In the genomic region with DNA sequence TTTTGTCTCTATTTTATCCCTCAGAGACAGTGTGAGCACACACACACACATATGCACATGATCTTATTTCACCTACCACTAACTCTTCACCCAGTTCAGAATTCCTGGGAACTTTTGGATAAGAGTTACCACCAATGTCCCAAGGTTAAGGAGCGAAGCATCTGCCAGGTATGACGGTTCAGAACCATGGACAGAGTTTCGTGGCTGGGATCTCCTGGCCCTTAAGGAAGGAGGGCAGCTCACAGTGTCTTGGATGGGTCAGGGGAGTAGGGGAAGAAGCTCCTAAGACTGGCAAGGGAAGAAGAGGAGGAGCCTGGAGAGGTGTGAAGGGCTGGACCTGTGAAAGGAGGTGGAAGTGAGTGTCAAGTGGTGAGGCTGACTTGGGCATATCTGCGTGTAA, we compare ENCODE assay signal across 16 cellular contexts. TPM values are rescaled to one million over a fixed set of nuclear protein-coding genes. Genes with fewer than 3 reads are reported as not detected.
DNase-seq lines count a peak whose midpoint lies in the region; ATAC-seq and TF ChIP-seq lines count a peak whose summit lies in the region.
"Had no signal": no experiment of that assay in that cellular context is flagged by ENCODE, and none has a peak within 500 bp of the region (broad histone marks: within the 10 kb centered on the region; RNA-seq: fewer than 3 reads in every experiment).

No MANE protein-coding gene starts in this region.

- H3K9ac ChIP-seq in HCT116 (ENCODE audit: low read length), result no peak overlapping the region
- H3K9ac ChIP-seq in endodermal cell (ENCODE audit: extremely low read depth, low read length, poor library complexity, severe bottlenecking), result no peak overlapping the region
- H3K9ac ChIP-seq in neural progenitor cell, result no peak overlapping the region

- no peak for ATAC-seq in HCT116
- ATAC-seq in GM19351 (IDR thresholded peaks at IDR 0.05; ENCODE audit: unreplicated experiment), result no peak
- ATAC-seq: activated CD8-positive, alpha-beta memory T cell treated with anti-CD3 and anti-CD28 coated beads, Interleukin-2, amount 10 ng/mL, durations not matched to agents 7 days and 5 days; CD8-positive, alpha-beta T cell; pancreas had no signal

- POLR2A ChIA-PET in HCT116 (lab: Charles Lee), result no interaction called here

- H3K4me2 ChIP-seq in HCT116 (ENCODE audit: low read length) (no peak overlapping the region), neural progenitor cell (no peak overlapping the region)

- H3K9me3 ChIP-seq in HCT116 (ENCODE audit: control insufficient read depth in 1 of 2, insufficient read depth in 1 of 2, low read depth in 1 of 2, low read length in 2 of 2), result no peaks in the 10 kb centered on the region
- no peaks in the 10 kb centered on the region for H3K9me3 ChIP-seq in endodermal cell (ENCODE audit: control insufficient read depth, low read length)
- no peaks in the 10 kb centered on the region for H3K9me3 ChIP-seq in neural progenitor cell (ENCODE audit: low read depth)
- H3K9me3 ChIP-seq: pancreas, thoracic aorta had no signal

- H3K36me3 Mint-ChIP-seq in endodermal cell (ENCODE audit: low read depth) (no peaks in the 10 kb centered on the region), neural progenitor cell (no peaks in the 10 kb centered on the region)
- H3K36me3 Mint-ChIP-seq: activated CD8-positive, alpha-beta memory T cell treated with anti-CD3 and anti-CD28 coated beads, Interleukin-2, amount 10 ng/mL, durations not matched to agents 7 days and 5 days; CD8-positive, alpha-beta T cell had no signal

- H3K79me2 ChIP-seq in HCT116 (ENCODE audit: insufficient read depth, low read length) (no peaks in the 10 kb centered on the region), neural progenitor cell (ENCODE audit: low read depth) (no peaks in the 10 kb centered on the region)

- H3K9me2 ChIP-seq in HCT116 (ENCODE audit: insufficient read depth), result no peaks in the 10 kb centered on the region

- peaks cover 70% of the 10 kb centered on the region for H3K27me3 ChIP-seq in HCT116 (ENCODE audit: insufficient read depth, low read length)
- peaks cover 57% of the 10 kb centered on the region for H3K27me3 ChIP-seq in endodermal cell (ENCODE audit: control insufficient read depth, insufficient read depth, low read length, poor library complexity, severe bottlenecking)
- peaks cover 59% of the 10 kb centered on the region for H3K27me3 ChIP-seq in neural progenitor cell
- H3K27me3 ChIP-seq: pancreas had no signal

- no peak for TF ChIP-seq CTCF in HCT116 (IDR thresholded peaks at IDR 0.05 in 2 of 3, conservative IDR thresholded peaks at IDR 0.05 in 1 of 3; ENCODE audit: borderline replicate concordance in 1 of 3, insufficient read depth in 1 of 3, low read depth in 2 of 3, low read length in 2 of 3)
- no peak for TF ChIP-seq CTCF in endodermal cell (conservative IDR thresholded peaks at IDR 0.05)
- TF ChIP-seq CTCF in neural progenitor cell (IDR thresholded peaks at IDR 0.05), result no peak

- H3K36me3 ChIP-seq in HCT116 (ENCODE audit: control insufficient read depth in 1 of 2, insufficient read depth in 2 of 2, low read length in 2 of 2) (no peaks in the 10 kb centered on the region), endodermal cell (ENCODE audit: control insufficient read depth, insufficient read depth, low read length) (no peaks in the 10 kb centered on the region), neural progenitor cell (no peaks in the 10 kb centered on the region)
- H3K36me3 ChIP-seq: pancreas, thoracic aorta had no signal

- no TSS peak for BruUV-seq in HCT116 (replicated peaks; lab: Mats Ljungman, UMichigan)

- no peak overlapping the region for H3K27ac Mint-ChIP-seq in endodermal cell
- no peak overlapping the region for H3K27ac Mint-ChIP-seq in neural progenitor cell
- H3K27ac Mint-ChIP-seq: activated CD8-positive, alpha-beta memory T cell treated with anti-CD3 and anti-CD28 coated beads, Interleukin-2, amount 10 ng/mL, durations not matched to agents 7 days and 5 days; CD8-positive, alpha-beta T cell had no signal

- CTCF ChIA-PET in HCT116 (lab: Charles Lee), result interaction anchor here (1.5 kb wide), 1 partner anchor 14 kb away, joined by 3 read pairs; no protein-coding TSS in a partner anchor

- DNase-seq in HCT116 (ENCODE audit: low read depth, low spot score), result no peak
- peak; percentile 14 for DNase-seq in RKO (ENCODE audit: low spot score)
- DNase-seq in endodermal cell, result peak; percentile 95
- peak; percentile 81 for DNase-seq in neural progenitor cell (ENCODE audit: low spot score)
- no peak for DNase-seq in activated CD4-positive, CD25-positive, alpha-beta regulatory T cell treated with anti-CD3 and anti-CD28 coated beads, Interleukin-2, amount 50 U/mL, for 72 hours
- DNase-seq in OCI-M2 (lab: John Stamatoyannopoulos, UW; ENCODE audit: unreplicated experiment), result no peak
- DNase-seq: activated CD8-positive, alpha-beta memory T cell treated with anti-CD3 and anti-CD28 coated beads, Interleukin-2, amount 10 ng/mL, durations not matched to agents 7 days and 5 days; activated naive CD4-positive, alpha-beta T cell treated with anti-CD3 and anti-CD28 coated beads, Interleukin-2, amount 50 U/mL, for 16 hours; CD8-positive, alpha-beta T cell; midbrain; pancreas; stimulated activated CD4-positive, alpha-beta T cell treated with anti-CD3 and anti-CD28 coated beads, Interleukin-12 subunit alpha, Interleukin-12 subunit beta, amount 100 ng/mL, for 4 hours; T1000 had no signal

- no peaks in the 10 kb centered on the region for H3K4me1 ChIP-seq in HCT116 (ENCODE audit: control insufficient read depth in 1 of 2, insufficient read depth in 2 of 2, low read length in 2 of 2)
- H3K4me1 ChIP-seq in endodermal cell (ENCODE audit: control insufficient read depth, insufficient read depth, low read length), result no peaks in the 10 kb centered on the region
- peaks cover 8% of the 10 kb centered on the region for H3K4me1 ChIP-seq in neural progenitor cell
- H3K4me1 ChIP-seq: pancreas had no signal

- H4K20me1 ChIP-seq in HCT116 (ENCODE audit: insufficient read depth) (no peaks in the 10 kb centered on the region), neural progenitor cell (ENCODE audit: low read depth) (peaks cover 13% of the 10 kb centered on the region)

- H3K4me3 Mint-ChIP-seq in endodermal cell, result no peak overlapping the region
- H3K4me3 Mint-ChIP-seq in neural progenitor cell, result no peak overlapping the region
- H3K4me3 Mint-ChIP-seq: activated CD8-positive, alpha-beta memory T cell treated with anti-CD3 and anti-CD28 coated beads, Interleukin-2, amount 10 ng/mL, durations not matched to agents 7 days and 5 days; CD8-positive, alpha-beta T cell had no signal

- peaks cover 5% of the 10 kb centered on the region for H3F3A ChIP-seq in neural progenitor cell (ENCODE audit: low read depth)

- RAD21 ChIA-PET in HCT116 (lab: Charles Lee; ENCODE audit: low non-redundant PET in 1 of 2, low total read pairs in 2 of 2, uncharacterized antibody in 2 of 2, unreplicated experiment in 2 of 2), result no interaction called here

- no peaks in the 10 kb centered on the region for H3K4me1 Mint-ChIP-seq in endodermal cell
- no peaks in the 10 kb centered on the region for H3K4me1 Mint-ChIP-seq in neural progenitor cell
- H3K4me1 Mint-ChIP-seq: activated CD8-positive, alpha-beta memory T cell treated with anti-CD3 and anti-CD28 coated beads, Interleukin-2, amount 10 ng/mL, durations not matched to agents 7 days and 5 days had no signal

- no peaks in the 10 kb centered on the region for H3K9me3 Mint-ChIP-seq in endodermal cell
- H3K9me3 Mint-ChIP-seq in neural progenitor cell, result no peaks in the 10 kb centered on the region
- H3K9me3 Mint-ChIP-seq: CD8-positive, alpha-beta T cell had no signal

- intact Hi-C loops in HCT116 (cut with micrococcal nuclease), result no loop called here

- no peak for TF ChIP-seq POLR2A in HCT116 (IDR thresholded peaks at IDR 0.05; ENCODE audit: borderline replicate concordance, extremely low read depth, insufficient read depth, insufficient read length)

- H3K4me3 ChIP-seq in HCT116 (replicated peaks in 1 of 2; ENCODE audit: low read depth in 1 of 2, low read length in 2 of 2) (no peak overlapping the region), endodermal cell (ENCODE audit: low read length) (no peak overlapping the region), neural progenitor cell (no peak overlapping the region)
- H3K4me3 ChIP-seq: pancreas, thoracic aorta had no signal

- H3K27me3 Mint-ChIP-seq in endodermal cell (ENCODE audit: insufficient read depth) (peaks cover 24% of the 10 kb centered on the region), neural progenitor cell (ENCODE audit: insufficient read depth, low read depth) (peaks cover 10% of the 10 kb centered on the region)

- 15 to 17% methylated on average over 4 of the region's 4 CpGs for WGBS in endodermal cell (ENCODE audit: insufficient coverage in 1 of 2, insufficient read length in 1 of 2), 2 experiments

- no peak for TF ChIP-seq RAD21 in HCT116 (IDR thresholded peaks at IDR 0.05; ENCODE audit: low read depth)

- no peak overlapping the region for H2AFZ ChIP-seq in HCT116 (ENCODE audit: low read depth, low read length, poor library complexity, severe bottlenecking)
- H2AFZ ChIP-seq in neural progenitor cell (replicated peaks), result no peak overlapping the region

- no peak overlapping the region for H3K27ac ChIP-seq in HCT116 (ENCODE audit: low read depth, low read length)
- no peak overlapping the region for H3K27ac ChIP-seq in endodermal cell (ENCODE audit: low read depth, low read length)
- no peak overlapping the region for H3K27ac ChIP-seq in neural progenitor cell
- H3K27ac ChIP-seq: pancreas, thoracic aorta had no signal

TF ChIP-seq in HCT116, 20 proteins besides CTCF, POLR2A, EP300 and RAD21 (continues in another document):
- TF ChIP-seq YY1 (IDR thresholded peaks at IDR 0.05; ENCODE audit: extremely low read depth, insufficient replicate concordance, low read depth, low read length), result no peak
- TF ChIP-seq FOSL1 (IDR thresholded peaks at IDR 0.05; ENCODE audit: low read depth), result no peak
- no peak for TF ChIP-seq EZH2phosphoT487 (IDR thresholded peaks at IDR 0.05; ENCODE audit: borderline replicate concordance)
- no peak for TF ChIP-seq CBX3 (IDR thresholded peaks at IDR 0.05; ENCODE audit: low read depth)

RNA-seq across cellular contexts. Expression of a gene that starts 23.0 kb away (rescaled TPM):
- total RNA-seq in HCT116 (2021; ENCODE audit: unreplicated experiment) (not detected), endodermal cell (under 1 TPM in 1 of 2 donors, not detected in 1; 0.15 TPM), neural progenitor cell (ENCODE audit: low replicate concordance) (0.21 and 0.43 TPM in 2 replicates)
- 0.01 TPM in 1 of 2 replicates, not detected in the other for polyA plus RNA-seq in HCT116 (2012)
- 1.1 TPM for polyA plus RNA-seq in endodermal cell (2013, experiment 1 of 2)
- 0.83 TPM for polyA plus RNA-seq in endodermal cell (2013, experiment 2 of 2)
- total RNA-seq: activated CD8-positive, alpha-beta memory T cell treated with anti-CD3 and anti-CD28 coated beads, Interleukin-2, amount 10 ng/mL, durations not matched to agents 7 days and 5 days; CD8-positive, alpha-beta T cell; MCF 10A had no signal

Comparison
In these comparisons a context has a peak if more than half of its experiments do, and no peak if none do; other contexts are left out.
1. DNase-seq: peak in RKO (single experiment), endodermal cell (single experiment) and neural progenitor cell (single experiment); none in HCT116 (single experiment), activated CD4-positive, CD25-positive, alpha-beta regulatory T cell treated with anti-CD3 and anti-CD28 coated beads, Interleukin-2, amount 50 U/mL, for 72 hours (single experiment) and OCI-M2 (single experiment).